Comparison of ENCODE assay signal across 16 cellular contexts in genomic region chr7:158285383-158285770, GRCh38.
"Had no signal": no experiment of that assay in that cellular context is flagged by ENCODE, and none has a peak within 500 bp of the region (broad histone marks: within the 10 kb centered on the region; RNA-seq: fewer than 3 reads in every experiment).

No MANE protein-coding gene starts in this region.

- ATAC-seq: activated naive CD4-positive, alpha-beta T cell treated with anti-CD3 and anti-CD28 coated beads, Interleukin-2, amount 50 U/mL, for 72 hours; body of pancreas; stimulated activated naive CD8-positive, alpha-beta T cell treated with anti-CD3 and anti-CD28 coated beads, Interleukin-15, amount 100 ng/mL, for 72 hours had no signal

- H3K4me1 ChIP-seq: body of pancreas, transverse colon had no signal

- DNase-seq: activated CD4-positive, alpha-beta T cell treated with anti-CD3 and anti-CD28 coated beads, Interleukin-2, amount 50 U/mL, for 1 hour; activated CD4-positive, CD25-positive, alpha-beta regulatory T cell; activated effector memory CD4-positive, alpha-beta T cell treated with Interleukin-2 at 50 U/mL for 16 hours; activated T-cell treated with anti-CD3 and anti-CD28 coated beads, Interleukin-2, amount 50 U/mL, for 1 hour; amniotic stem cell; body of pancreas; dermis blood vessel endothelial cell; hypothalamus; naive B cell; stimulated activated CD4-positive, alpha-beta T cell treated with anti-CD3 and anti-CD28 coated beads, Interleukin-4, amount 100 ng/mL, for 1 hour; stimulated activated CD8-positive, alpha-beta memory T cell treated with anti-CD3 and anti-CD28 coated beads, Interleukin-4, amount 100 ng/mL, for 48 hours; stimulated activated naive CD8-positive, alpha-beta T cell treated with anti-CD3 and anti-CD28 coated beads, Interleukin-15, amount 100 ng/mL, for 72 hours; transverse colon had no signal

- H3K36me3 ChIP-seq: neutrophil, transverse colon had no signal

- H3K4me3 ChIP-seq: body of pancreas, lung, transverse colon had no signal

- H3K27ac ChIP-seq: body of pancreas, neutrophil, transverse colon had no signal

- H3K27me3 ChIP-seq: body of pancreas, neutrophil, transverse colon had no signal

- H3K9me3 ChIP-seq: body of pancreas, neutrophil had no signal
